8 cellular contexts compared by ENCODE assay signal in the genomic region with DNA sequence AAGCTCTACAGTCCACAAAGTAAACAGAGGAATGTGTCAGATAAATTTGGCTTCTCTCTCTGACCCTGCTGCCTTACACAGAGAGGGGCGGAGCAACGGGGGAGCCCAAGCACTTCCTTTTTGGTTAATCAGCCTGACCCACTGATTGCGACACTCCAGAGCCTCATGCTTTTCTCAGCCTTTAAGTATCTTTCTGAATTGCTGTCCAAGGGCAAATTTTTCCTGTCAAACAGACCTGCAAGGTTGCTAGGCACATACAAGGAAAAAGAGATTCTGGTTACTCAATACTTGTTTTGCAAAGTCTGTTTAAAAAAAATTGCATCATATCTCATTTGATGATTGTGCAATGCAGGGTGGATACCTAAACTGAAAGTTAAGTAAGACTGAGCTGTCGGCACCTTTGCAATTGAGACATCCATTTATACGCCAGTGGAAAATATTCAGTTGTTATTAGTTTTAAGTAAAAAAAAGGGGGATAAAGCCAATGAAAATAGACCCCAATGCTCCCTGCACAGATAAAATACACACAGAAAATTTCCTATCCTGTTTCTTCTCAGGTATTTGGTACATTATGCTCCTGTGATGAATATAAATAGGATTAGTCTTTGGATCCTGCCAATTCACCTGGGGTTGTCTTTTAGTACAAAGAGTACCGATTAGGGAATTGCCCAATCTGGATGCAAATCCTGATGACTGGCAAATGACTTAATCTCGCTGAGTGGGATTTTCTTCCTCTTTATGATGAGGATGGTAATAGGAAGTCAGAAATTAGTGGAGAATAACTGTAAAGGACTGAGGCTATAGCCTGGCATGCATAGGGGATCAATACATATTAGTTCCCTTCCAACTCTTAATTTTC.
DNase-seq lines count a peak whose midpoint lies in the region; ATAC-seq and TF ChIP-seq lines count a peak whose summit lies in the region.

No MANE protein-coding gene starts in this region.

- peak overlapping the region; percentile 81 for H3K27ac Mint-ChIP-seq in activated CD4-positive, alpha-beta T cell treated with anti-CD3 and anti-CD28 coated beads for 36 hours

- no peaks in the 10 kb centered on the region for H4K20me1 ChIP-seq in HCT116 (ENCODE audit: insufficient read depth)

- peaks cover 0 to 3% of the 10 kb centered on the region in 2 experiments; a peak in 1 of 4 replicates for H3K4me1 ChIP-seq in HCT116 (ENCODE audit: control insufficient read depth in 1 of 2, insufficient read depth in 2 of 2, low read length in 2 of 2)

- TF ChIP-seq CTCF in GM10248 (IDR thresholded peaks at IDR 0.05; ENCODE audit: control extremely low read depth, extremely low read depth, low read depth, missing control alignments) (no peak), HCT116 (IDR thresholded peaks at IDR 0.05 in 2 of 3, conservative IDR thresholded peaks at IDR 0.05 in 1 of 3; ENCODE audit: borderline replicate concordance in 1 of 3, insufficient read depth in 1 of 3, low read depth in 2 of 3, low read length in 2 of 3) (no peak)

- H3K27me3 ChIP-seq in HCT116 (ENCODE audit: insufficient read depth, low read length) (no peaks in the 10 kb centered on the region), MG63 (no peaks in the 10 kb centered on the region)

- H3K27ac ChIP-seq in HCT116 (ENCODE audit: low read depth, low read length): no peak overlapping the region

- H3K36me3 Mint-ChIP-seq in activated CD4-positive, alpha-beta T cell treated with anti-CD3 and anti-CD28 coated beads for 36 hours (ENCODE audit: low read depth): no peaks in the 10 kb centered on the region

- H3K4me1 Mint-ChIP-seq in activated CD4-positive, alpha-beta T cell treated with anti-CD3 and anti-CD28 coated beads for 36 hours: peaks cover 31% of the 10 kb centered on the region

- no peaks in the 10 kb centered on the region for H3K9me3 Mint-ChIP-seq in activated CD4-positive, alpha-beta T cell treated with anti-CD3 and anti-CD28 coated beads for 36 hours (ENCODE audit: low read depth)

- no peak for TF ChIP-seq POLR2A in HCT116 (IDR thresholded peaks at IDR 0.05; ENCODE audit: borderline replicate concordance, extremely low read depth, insufficient read depth, insufficient read length)

- RAD21 ChIA-PET in HCT116 (lab: Charles Lee; ENCODE audit: low non-redundant PET in 1 of 2, low total read pairs in 2 of 2, uncharacterized antibody in 2 of 2, unreplicated experiment in 2 of 2): no interaction called here

- no peak for TF ChIP-seq RAD21 in HCT116 (IDR thresholded peaks at IDR 0.05; ENCODE audit: low read depth)

- H3K36me3 ChIP-seq in HCT116 (ENCODE audit: control insufficient read depth in 1 of 2, insufficient read depth in 2 of 2, low read length in 2 of 2) (no peaks in the 10 kb centered on the region), MG63 (no peaks in the 10 kb centered on the region)

- H3K9me3 ChIP-seq in HCT116 (ENCODE audit: control insufficient read depth in 1 of 2, insufficient read depth in 1 of 2, low read depth in 1 of 2, low read length in 2 of 2): no peaks in the 10 kb centered on the region
- no peaks in the 10 kb centered on the region for H3K9me3 ChIP-seq in MG63

- peak; percentile 65 for ATAC-seq in HCT116
- ATAC-seq in activated CD4-positive, alpha-beta T cell treated with anti-CD3 and anti-CD28 coated beads for 36 hours: peak; percentile 83

- peak overlapping the region; percentile 53 for H3K4me2 ChIP-seq in HCT116 (ENCODE audit: low read length)

- peak overlapping the region; percentile 56 for H3K4me3 Mint-ChIP-seq in activated CD4-positive, alpha-beta T cell treated with anti-CD3 and anti-CD28 coated beads for 36 hours

- intact Hi-C loops in HCT116 (cut with micrococcal nuclease): no loop called here
- intact Hi-C loops in activated CD4-positive, alpha-beta T cell treated with anti-CD3 and anti-CD28 coated beads for 36 hours (cut with DNase I, micrococcal nuclease): loop anchor here (1.0 to 5.0 kb wide), 3 partner anchors 46 to 260 kb away; a partner anchor contains a TSS

- H2AFZ ChIP-seq in HCT116 (ENCODE audit: low read depth, low read length, poor library complexity, severe bottlenecking): peak overlapping the region; percentile 77

- H3K79me2 ChIP-seq in HCT116 (ENCODE audit: insufficient read depth, low read length): no peaks in the 10 kb centered on the region

- H3K9me2 ChIP-seq in HCT116 (ENCODE audit: insufficient read depth): no peaks in the 10 kb centered on the region

- no peak overlapping the region for H3K4me3 ChIP-seq in HCT116 (replicated peaks in 1 of 2; ENCODE audit: low read depth in 1 of 2, low read length in 2 of 2)
- H3K4me3 ChIP-seq in MG63: peak overlapping the region; percentile 19

- H3K27me3 Mint-ChIP-seq in activated CD4-positive, alpha-beta T cell treated with anti-CD3 and anti-CD28 coated beads for 36 hours: no peaks in the 10 kb centered on the region

- CTCF ChIA-PET in GM10248 (lab: Yijun Ruan, JAX): no interaction called here
- CTCF ChIA-PET in HCT116 (lab: Charles Lee): no interaction called here
- CTCF ChIA-PET in activated CD4-positive, alpha-beta T cell treated with anti-CD3 and anti-CD28 coated beads for 36 hours (lab: Charles Lee): no interaction called here

- POLR2A ChIA-PET in GM10248 (lab: Yijun Ruan, JAX) (no interaction called here), HCT116 (lab: Charles Lee) (no interaction called here)
- POLR2A ChIA-PET in activated CD4-positive, alpha-beta T cell treated with anti-CD3 and anti-CD28 coated beads for 36 hours (lab: Charles Lee): no interaction called here

- BruUV-seq in HCT116 (replicated peaks; lab: Mats Ljungman, UMichigan): no TSS peak

- peak; percentile 24 for DNase-seq in GM10248 (ENCODE audit: extremely low spot score)
- peak; percentile 48 for DNase-seq in HCT116 (ENCODE audit: low read depth, low spot score)
- DNase-seq in MG63: peak; percentile 100
- peak; percentile 63 for DNase-seq in activated CD4-positive, alpha-beta T cell treated with anti-CD3 and anti-CD28 coated beads for 36 hours
- peak; percentile 55 for DNase-seq in dermis blood vessel endothelial cell
- peak; percentile 24 for DNase-seq in midbrain (lab: John Stamatoyannopoulos, UW)
- peak; percentile 79 for DNase-seq in stimulated activated CD8-positive, alpha-beta memory T cell treated with anti-CD3 and anti-CD28 coated beads, Interleukin-4, amount 100 ng/mL, for 48 hours
- DNase-seq in SK-N-DZ (ENCODE audit: low spot score): no peak

- H3K9ac ChIP-seq in HCT116 (ENCODE audit: low read length): no peak overlapping the region

TF ChIP-seq in HCT116, 20 proteins besides CTCF, POLR2A, EP300 and RAD21 (continues in another document):
- TF ChIP-seq SP1 (IDR thresholded peaks at IDR 0.05; ENCODE audit: low read depth) (peak; percentile 36; the same call in 1 of the 2 replicates), TCF7L2 (IDR thresholded peaks at IDR 0.05; ENCODE audit: borderline replicate concordance, extremely low read depth, insufficient read depth, insufficient read length) (peak; percentile 49), EZH2phosphoT487 (IDR thresholded peaks at IDR 0.05; ENCODE audit: borderline replicate concordance) (no peak), CEBPB (IDR thresholded peaks at IDR 0.05; ENCODE audit: low read depth) (peak; percentile 100)
- TF ChIP-seq, protein P1, sequence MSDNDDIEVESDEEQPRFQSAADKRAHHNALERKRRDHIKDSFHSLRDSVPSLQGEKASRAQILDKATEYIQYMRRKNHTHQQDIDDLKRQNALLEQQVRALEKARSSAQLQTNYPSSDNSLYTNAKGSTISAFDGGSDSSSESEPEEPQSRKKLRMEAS (IDR thresholded peaks at IDR 0.05): peak; percentile 50; the same call in 1 of the 2 replicates
- TF ChIP-seq, protein P2, sequence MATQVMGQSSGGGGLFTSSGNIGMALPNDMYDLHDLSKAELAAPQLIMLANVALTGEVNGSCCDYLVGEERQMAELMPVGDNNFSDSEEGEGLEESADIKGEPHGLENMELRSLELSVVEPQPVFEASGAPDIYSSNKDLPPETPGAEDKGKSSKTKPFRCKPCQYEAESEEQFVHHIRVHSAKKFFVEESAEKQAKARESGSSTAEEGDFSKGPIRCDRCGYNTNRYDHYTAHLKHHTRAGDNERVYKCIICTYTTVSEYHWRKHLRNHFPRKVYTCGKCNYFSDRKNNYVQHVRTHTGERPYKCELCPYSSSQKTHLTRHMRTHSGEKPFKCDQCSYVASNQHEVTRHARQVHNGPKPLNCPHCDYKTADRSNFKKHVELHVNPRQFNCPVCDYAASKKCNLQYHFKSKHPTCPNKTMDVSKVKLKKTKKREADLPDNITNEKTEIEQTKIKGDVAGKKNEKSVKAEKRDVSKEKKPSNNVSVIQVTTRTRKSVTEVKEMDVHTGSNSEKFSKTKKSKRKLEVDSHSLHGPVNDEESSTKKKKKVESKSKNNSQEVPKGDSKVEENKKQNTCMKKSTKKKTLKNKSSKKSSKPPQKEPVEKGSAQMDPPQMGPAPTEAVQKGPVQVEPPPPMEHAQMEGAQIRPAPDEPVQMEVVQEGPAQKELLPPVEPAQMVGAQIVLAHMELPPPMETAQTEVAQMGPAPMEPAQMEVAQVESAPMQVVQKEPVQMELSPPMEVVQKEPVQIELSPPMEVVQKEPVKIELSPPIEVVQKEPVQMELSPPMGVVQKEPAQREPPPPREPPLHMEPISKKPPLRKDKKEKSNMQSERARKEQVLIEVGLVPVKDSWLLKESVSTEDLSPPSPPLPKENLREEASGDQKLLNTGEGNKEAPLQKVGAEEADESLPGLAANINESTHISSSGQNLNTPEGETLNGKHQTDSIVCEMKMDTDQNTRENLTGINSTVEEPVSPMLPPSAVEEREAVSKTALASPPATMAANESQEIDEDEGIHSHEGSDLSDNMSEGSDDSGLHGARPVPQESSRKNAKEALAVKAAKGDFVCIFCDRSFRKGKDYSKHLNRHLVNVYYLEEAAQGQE (IDR thresholded peaks at IDR 0.05; ENCODE audit: low read depth): no peak
- TF ChIP-seq, protein P3, sequence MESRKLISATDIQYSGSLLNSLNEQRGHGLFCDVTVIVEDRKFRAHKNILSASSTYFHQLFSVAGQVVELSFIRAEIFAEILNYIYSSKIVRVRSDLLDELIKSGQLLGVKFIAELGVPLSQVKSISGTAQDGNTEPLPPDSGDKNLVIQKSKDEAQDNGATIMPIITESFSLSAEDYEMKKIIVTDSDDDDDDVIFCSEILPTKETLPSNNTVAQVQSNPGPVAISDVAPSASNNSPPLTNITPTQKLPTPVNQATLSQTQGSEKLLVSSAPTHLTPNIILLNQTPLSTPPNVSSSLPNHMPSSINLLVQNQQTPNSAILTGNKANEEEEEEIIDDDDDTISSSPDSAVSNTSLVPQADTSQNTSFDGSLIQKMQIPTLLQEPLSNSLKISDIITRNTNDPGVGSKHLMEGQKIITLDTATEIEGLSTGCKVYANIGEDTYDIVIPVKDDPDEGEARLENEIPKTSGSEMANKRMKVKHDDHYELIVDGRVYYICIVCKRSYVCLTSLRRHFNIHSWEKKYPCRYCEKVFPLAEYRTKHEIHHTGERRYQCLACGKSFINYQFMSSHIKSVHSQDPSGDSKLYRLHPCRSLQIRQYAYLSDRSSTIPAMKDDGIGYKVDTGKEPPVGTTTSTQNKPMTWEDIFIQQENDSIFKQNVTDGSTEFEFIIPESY (IDR thresholded peaks at IDR 0.05; ENCODE audit: extremely low read depth, insufficient replicate concordance, low read length): no peak
